Comparison of ENCODE assay signal across 1 cellular context in genomic region chr18:63422087-63422861, GRCh38.
TF ChIP-seq lines count a peak whose summit lies in the region.

TSS of gene VPS4B (minus strand) at chr18:63422476. CDS start at chr18:63422259, 217 bp downstream.

TF ChIP-seq in HEK293, 187 proteins besides CTCF, POLR2A, EP300 and RAD21 (continued from another document and continues in another):
- TF ChIP-seq, protein P1, sequence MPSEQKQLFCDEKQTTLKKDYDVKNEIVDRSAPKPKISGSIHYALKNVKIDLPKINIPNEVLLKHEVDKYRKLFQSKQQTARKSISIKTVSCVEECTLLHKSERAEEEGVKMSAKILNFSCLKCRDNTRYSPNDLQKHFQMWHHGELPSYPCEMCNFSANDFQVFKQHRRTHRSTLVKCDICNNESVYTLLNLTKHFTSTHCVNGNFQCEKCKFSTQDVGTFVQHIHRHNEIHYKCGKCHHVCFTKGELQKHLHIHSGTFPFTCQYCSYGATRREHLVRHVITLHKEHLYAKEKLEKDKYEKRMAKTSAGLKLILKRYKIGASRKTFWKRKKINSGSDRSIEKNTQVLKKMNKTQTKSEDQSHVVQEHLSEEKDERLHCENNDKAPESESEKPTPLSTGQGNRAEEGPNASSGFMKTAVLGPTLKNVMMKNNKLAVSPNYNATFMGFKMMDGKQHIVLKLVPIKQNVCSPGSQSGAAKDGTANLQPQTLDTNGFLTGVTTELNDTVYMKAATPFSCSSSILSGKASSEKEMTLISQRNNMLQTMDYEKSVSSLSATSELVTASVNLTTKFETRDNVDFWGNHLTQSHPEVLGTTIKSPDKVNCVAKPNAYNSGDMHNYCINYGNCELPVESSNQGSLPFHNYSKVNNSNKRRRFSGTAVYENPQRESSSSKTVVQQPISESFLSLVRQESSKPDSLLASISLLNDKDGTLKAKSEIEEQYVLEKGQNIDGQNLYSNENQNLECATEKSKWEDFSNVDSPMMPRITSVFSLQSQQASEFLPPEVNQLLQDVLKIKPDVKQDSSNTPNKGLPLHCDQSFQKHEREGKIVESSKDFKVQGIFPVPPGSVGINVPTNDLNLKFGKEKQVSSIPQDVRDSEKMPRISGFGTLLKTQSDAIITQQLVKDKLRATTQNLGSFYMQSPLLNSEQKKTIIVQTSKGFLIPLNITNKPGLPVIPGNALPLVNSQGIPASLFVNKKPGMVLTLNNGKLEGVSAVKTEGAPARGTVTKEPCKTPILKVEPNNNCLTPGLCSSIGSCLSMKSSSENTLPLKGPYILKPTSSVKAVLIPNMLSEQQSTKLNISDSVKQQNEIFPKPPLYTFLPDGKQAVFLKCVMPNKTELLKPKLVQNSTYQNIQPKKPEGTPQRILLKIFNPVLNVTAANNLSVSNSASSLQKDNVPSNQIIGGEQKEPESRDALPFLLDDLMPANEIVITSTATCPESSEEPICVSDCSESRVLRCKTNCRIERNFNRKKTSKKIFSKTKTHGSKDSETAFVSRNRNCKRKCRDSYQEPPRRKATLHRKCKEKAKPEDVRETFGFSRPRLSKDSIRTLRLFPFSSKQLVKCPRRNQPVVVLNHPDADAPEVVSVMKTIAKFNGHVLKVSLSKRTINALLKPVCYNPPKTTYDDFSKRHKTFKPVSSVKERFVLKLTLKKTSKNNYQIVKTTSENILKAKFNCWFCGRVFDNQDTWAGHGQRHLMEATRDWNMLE (tag by site-specific recombination; conservative IDR thresholded peaks at IDR 0.05; ENCODE audit: low read depth): peak; percentile 82
- TF ChIP-seq ZBTB6 (tag by site-specific recombination; IDR thresholded peaks at IDR 0.05): peak; percentile 92
- peak; percentile 75 for TF ChIP-seq KLF9 (tag by site-specific recombination; IDR thresholded peaks at IDR 0.05; ENCODE audit: low read depth)
- TF ChIP-seq ZNF132 (tag by site-specific recombination; IDR thresholded peaks at IDR 0.05; ENCODE audit: borderline replicate concordance): no peak
- TF ChIP-seq ZBTB48 (tag by site-specific recombination; IDR thresholded peaks at IDR 0.05): peak; percentile 73
- TF ChIP-seq EGR2 (tag by site-specific recombination; IDR thresholded peaks at IDR 0.05; ENCODE audit: low read depth): no peak
- no peak for TF ChIP-seq ZFP3 (tag by site-specific recombination; IDR thresholded peaks at IDR 0.05; ENCODE audit: low read depth)
- peak; percentile 63 for TF ChIP-seq ZNF449 (tag by site-specific recombination; IDR thresholded peaks at IDR 0.05)
- no peak for TF ChIP-seq MEIS1 (CRISPR knock-in tag; IDR thresholded peaks at IDR 0.05; ENCODE audit: borderline replicate concordance)
- TF ChIP-seq ZNF202 (tag by site-specific recombination; IDR thresholded peaks at IDR 0.05; ENCODE audit: borderline replicate concordance): no peak
- 0 out of 2 replicates have a peak, but pooled peaks have one; percentile 60 for TF ChIP-seq SP7 (tag by site-specific recombination; IDR thresholded peaks at IDR 0.05)
- no peak for TF ChIP-seq ZNF157 (tag by site-specific recombination; IDR thresholded peaks at IDR 0.05)
- TF ChIP-seq ZNF24 (tag by site-specific recombination; IDR thresholded peaks at IDR 0.05): 0 out of 2 replicates have a peak, but pooled peaks have one; percentile 26
- TF ChIP-seq ZNF211 (tag by site-specific recombination; IDR thresholded peaks at IDR 0.05; ENCODE audit: low read depth): no peak
- TF ChIP-seq ZNF155 (tag by site-specific recombination; IDR thresholded peaks at IDR 0.05): no peak
- TF ChIP-seq GLI4 (tag by site-specific recombination; IDR thresholded peaks at IDR 0.05): no peak
- no peak for TF ChIP-seq SETDB1 (IDR thresholded peaks at IDR 0.05; ENCODE audit: insufficient read length, low read length)
- TF ChIP-seq ZNF776 (tag by site-specific recombination; IDR thresholded peaks at IDR 0.05; ENCODE audit: borderline replicate concordance): no peak
- peak; percentile 97 for TF ChIP-seq SP2 (tag by site-specific recombination; IDR thresholded peaks at IDR 0.05)
- TF ChIP-seq ZNF280D (tag by site-specific recombination; IDR thresholded peaks at IDR 0.05): no peak
- TF ChIP-seq ZNF394 (tag by site-specific recombination; IDR thresholded peaks at IDR 0.05; ENCODE audit: borderline replicate concordance): peak; percentile 95
- TF ChIP-seq ZNF2 (tag by site-specific recombination; IDR thresholded peaks at IDR 0.05): 0 out of 2 replicates have a peak, but pooled peaks have one; percentile 35
- TF ChIP-seq REST (tag by site-specific recombination; IDR thresholded peaks at IDR 0.05): no peak
- no peak; the same call in 1 of the 2 replicates for TF ChIP-seq ZNF558 (tag by site-specific recombination; IDR thresholded peaks at IDR 0.05)
- 0 out of 2 replicates have a peak, but pooled peaks have one; percentile 24 for TF ChIP-seq ZNF366 (tag by site-specific recombination; conservative IDR thresholded peaks at IDR 0.05)
- TF ChIP-seq ZXDB (tag by site-specific recombination; IDR thresholded peaks at IDR 0.05): peak; percentile 94
- TF ChIP-seq, protein P2, sequence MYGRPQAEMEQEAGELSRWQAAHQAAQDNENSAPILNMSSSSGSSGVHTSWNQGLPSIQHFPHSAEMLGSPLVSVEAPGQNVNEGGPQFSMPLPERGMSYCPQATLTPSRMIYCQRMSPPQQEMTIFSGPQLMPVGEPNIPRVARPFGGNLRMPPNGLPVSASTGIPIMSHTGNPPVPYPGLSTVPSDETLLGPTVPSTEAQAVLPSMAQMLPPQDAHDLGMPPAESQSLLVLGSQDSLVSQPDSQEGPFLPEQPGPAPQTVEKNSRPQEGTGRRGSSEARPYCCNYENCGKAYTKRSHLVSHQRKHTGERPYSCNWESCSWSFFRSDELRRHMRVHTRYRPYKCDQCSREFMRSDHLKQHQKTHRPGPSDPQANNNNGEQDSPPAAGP (tag by site-specific recombination; IDR thresholded peaks at IDR 0.05): peak; percentile 64
- 0 out of 2 replicates have a peak, but pooled peaks have one; percentile 59 for TF ChIP-seq ZNF423 (tag by site-specific recombination; IDR thresholded peaks at IDR 0.05)
- no peak for TF ChIP-seq ZNF146 (tag by site-specific recombination; IDR thresholded peaks at IDR 0.05)
- no peak for TF ChIP-seq ZNF747 (tag by site-specific recombination; IDR thresholded peaks at IDR 0.05)
- TF ChIP-seq ZNF341 (tag by site-specific recombination; IDR thresholded peaks at IDR 0.05; ENCODE audit: low read depth): peak; percentile 94
- TF ChIP-seq ZNF843 (tag by site-specific recombination; IDR thresholded peaks at IDR 0.05): no peak; the same call in none of the 2 replicates
- peak; percentile 24 for TF ChIP-seq FEZF1 (tag by site-specific recombination; IDR thresholded peaks at IDR 0.05)
- TF ChIP-seq ZNF133 (tag by site-specific recombination; IDR thresholded peaks at IDR 0.05): no peak
- 0 out of 2 replicates have a peak, but pooled peaks have one; percentile 8 for TF ChIP-seq OSR2 (tag by site-specific recombination; IDR thresholded peaks at IDR 0.05)
- TF ChIP-seq ZBTB17 (tag by site-specific recombination; IDR thresholded peaks at IDR 0.05): peak; percentile 84
- no peak for TF ChIP-seq ZNF223 (tag by site-specific recombination; IDR thresholded peaks at IDR 0.05)
- TF ChIP-seq PRDM1 (tag by site-specific recombination; IDR thresholded peaks at IDR 0.05): no peak
- no peak for TF ChIP-seq ZNF248 (tag by site-specific recombination; IDR thresholded peaks at IDR 0.05)
- TF ChIP-seq ZBTB20 (tag by site-specific recombination; IDR thresholded peaks at IDR 0.05): peak; percentile 74; the same call in 1 of the 2 replicates
- TF ChIP-seq ATF2 (tag by site-specific recombination; IDR thresholded peaks at IDR 0.05; ENCODE audit: low read depth): peak; percentile 64
- no peak for TF ChIP-seq ZNF10 (tag by site-specific recombination; IDR thresholded peaks at IDR 0.05)
- TF ChIP-seq ZEB2 (tag by site-specific recombination; IDR thresholded peaks at IDR 0.05): peak; percentile 58
- TF ChIP-seq, protein P3, sequence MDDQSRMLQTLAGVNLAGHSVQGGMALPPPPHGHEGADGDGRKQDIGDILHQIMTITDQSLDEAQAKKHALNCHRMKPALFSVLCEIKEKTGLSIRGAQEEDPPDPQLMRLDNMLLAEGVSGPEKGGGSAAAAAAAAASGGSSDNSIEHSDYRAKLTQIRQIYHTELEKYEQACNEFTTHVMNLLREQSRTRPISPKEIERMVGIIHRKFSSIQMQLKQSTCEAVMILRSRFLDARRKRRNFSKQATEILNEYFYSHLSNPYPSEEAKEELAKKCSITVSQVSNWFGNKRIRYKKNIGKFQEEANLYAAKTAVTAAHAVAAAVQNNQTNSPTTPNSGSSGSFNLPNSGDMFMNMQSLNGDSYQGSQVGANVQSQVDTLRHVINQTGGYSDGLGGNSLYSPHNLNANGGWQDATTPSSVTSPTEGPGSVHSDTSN (CRISPR knock-in tag; IDR thresholded peaks at IDR 0.05): peak; percentile 69; the same call in 1 of the 2 replicates
